1 cellular context compared by ENCODE assay signal in genomic region chr17:22435231-22435974, GRCh38.
TF ChIP-seq lines count a peak whose summit lies in the region.

No MANE protein-coding gene starts in this region.

TF ChIP-seq in K562, 482 proteins besides CTCF, POLR2A, EP300 and RAD21 (continued from another document):
- no peak for TF ChIP-seq SP2 (IDR thresholded peaks at IDR 0.05; ENCODE audit: extremely low read depth, low read depth, low read length, poor library complexity, severe bottlenecking)
